2 cellular contexts compared by ENCODE assay signal in the genomic region with DNA sequence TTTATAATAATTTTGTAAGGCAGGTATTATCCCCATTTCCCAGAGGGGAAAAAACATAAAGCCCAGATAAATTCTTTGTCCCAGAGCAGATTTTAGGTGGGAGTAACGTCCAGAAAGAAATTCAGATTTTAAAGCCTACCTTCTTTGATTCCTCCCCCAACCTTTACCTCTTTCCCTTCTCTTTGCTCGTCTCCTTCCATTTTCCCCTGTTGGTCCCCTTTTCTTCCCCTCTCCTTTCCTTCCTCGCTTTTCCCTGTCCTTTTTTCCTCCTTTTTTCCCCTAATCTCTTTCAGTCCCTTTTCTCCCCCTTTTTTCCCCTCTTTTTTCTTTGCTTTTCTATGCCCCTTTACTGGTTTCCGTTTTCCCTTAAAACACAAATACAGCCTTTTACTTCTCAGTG.
TF ChIP-seq lines count a peak whose summit lies in the region.

No MANE protein-coding gene starts in this region.

TF ChIP-seq in HepG2, 621 proteins besides CTCF, POLR2A, EP300 and RAD21:
- no peak for TF ChIP-seq ZC3H4 (CRISPR knock-in tag; IDR thresholded peaks at IDR 0.05; ENCODE audit: borderline replicate concordance)
- TF ChIP-seq SMAD3 (CRISPR knock-in tag; IDR thresholded peaks at IDR 0.05) = no peak
- TF ChIP-seq ZNF282 (IDR thresholded peaks at IDR 0.05; ENCODE audit: partially characterized antibody) = peak; percentile 72
- TF ChIP-seq ZNF335 (CRISPR knock-in tag; IDR thresholded peaks at IDR 0.05) = no peak
- TF ChIP-seq HNRNPK (IDR thresholded peaks at IDR 0.05; ENCODE audit: low read depth, low read length, poor library complexity, severe bottlenecking) = peak; percentile 93
- peak; percentile 55 for TF ChIP-seq PCBP2 (optimal IDR thresholded peaks at IDR 0.05; ENCODE audit: low read depth, low read length, poor library complexity, severe bottlenecking)
- TF ChIP-seq ZNF446 (CRISPR knock-in tag; IDR thresholded peaks at IDR 0.05) = no peak
- TF ChIP-seq ZNF264 (CRISPR knock-in tag; IDR thresholded peaks at IDR 0.05) = no peak

TF ChIP-seq in H1, 55 proteins besides CTCF, POLR2A, EP300 and RAD21:
- TF ChIP-seq CHD2 (IDR thresholded peaks at IDR 0.05; ENCODE audit: low read length) (no peak), HDAC2 (IDR thresholded peaks at IDR 0.05; ENCODE audit: borderline replicate concordance in 1 of 2, low read depth in 2 of 2, low read length in 2 of 2) (no peak), SP2 (IDR thresholded peaks at IDR 0.05; ENCODE audit: low read length) (no peak), RBBP5 (IDR thresholded peaks at IDR 0.05; ENCODE audit: borderline replicate concordance, low read depth, low read length) (no peak), BRCA1 (IDR thresholded peaks at IDR 0.05; ENCODE audit: low read depth, low read length) (no peak), SUZ12 (IDR thresholded peaks at IDR 0.05; ENCODE audit: low read length) (no peak), RXRA (IDR thresholded peaks at IDR 0.05; ENCODE audit: insufficient read depth, low read depth, low read length) (no peak), FOSL1 (IDR thresholded peaks at IDR 0.05; ENCODE audit: insufficient read depth, low read depth, low read length) (no peak), POU5F1 (IDR thresholded peaks at IDR 0.05; ENCODE audit: low read depth, low read length) (no peak), TAF7 (optimal IDR thresholded peaks at IDR 0.05; ENCODE audit: borderline replicate concordance, low read depth, low read length) (no peak), TAF1 (IDR thresholded peaks at IDR 0.05; ENCODE audit: low read depth, low read length) (no peak), CBX5 (IDR thresholded peaks at IDR 0.05; ENCODE audit: low read depth, low read length) (no peak), BACH1 (IDR thresholded peaks at IDR 0.05; ENCODE audit: low read length) (no peak)
- TF ChIP-seq, protein P1, sequence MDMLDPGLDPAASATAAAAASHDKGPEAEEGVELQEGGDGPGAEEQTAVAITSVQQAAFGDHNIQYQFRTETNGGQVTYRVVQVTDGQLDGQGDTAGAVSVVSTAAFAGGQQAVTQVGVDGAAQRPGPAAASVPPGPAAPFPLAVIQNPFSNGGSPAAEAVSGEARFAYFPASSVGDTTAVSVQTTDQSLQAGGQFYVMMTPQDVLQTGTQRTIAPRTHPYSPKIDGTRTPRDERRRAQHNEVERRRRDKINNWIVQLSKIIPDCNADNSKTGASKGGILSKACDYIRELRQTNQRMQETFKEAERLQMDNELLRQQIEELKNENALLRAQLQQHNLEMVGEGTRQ (IDR thresholded peaks at IDR 0.05; ENCODE audit: low read length) = no peak
- TF ChIP-seq, protein P2, sequence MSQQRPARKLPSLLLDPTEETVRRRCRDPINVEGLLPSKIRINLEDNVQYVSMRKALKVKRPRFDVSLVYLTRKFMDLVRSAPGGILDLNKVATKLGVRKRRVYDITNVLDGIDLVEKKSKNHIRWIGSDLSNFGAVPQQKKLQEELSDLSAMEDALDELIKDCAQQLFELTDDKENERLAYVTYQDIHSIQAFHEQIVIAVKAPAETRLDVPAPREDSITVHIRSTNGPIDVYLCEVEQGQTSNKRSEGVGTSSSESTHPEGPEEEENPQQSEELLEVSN (IDR thresholded peaks at IDR 0.05) = no peak
- TF ChIP-seq, protein P3, sequence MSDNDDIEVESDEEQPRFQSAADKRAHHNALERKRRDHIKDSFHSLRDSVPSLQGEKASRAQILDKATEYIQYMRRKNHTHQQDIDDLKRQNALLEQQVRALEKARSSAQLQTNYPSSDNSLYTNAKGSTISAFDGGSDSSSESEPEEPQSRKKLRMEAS (IDR thresholded peaks at IDR 0.05) = no peak
